Comparison of ENCODE assay signal across 19 cellular contexts in genomic region chr18:48371854-48372598, GRCh38. TPM values are rescaled to one million over a fixed set of nuclear protein-coding genes. Genes with fewer than 3 reads are reported as not detected.
DNase-seq lines count a peak whose midpoint lies in the region; ATAC-seq, FAIRE-seq and TF ChIP-seq lines count a peak whose summit lies in the region.
"Had no signal": no experiment of that assay in that cellular context is flagged by ENCODE, and none has a peak within 500 bp of the region (broad histone marks: within the 10 kb centered on the region; RNA-seq: fewer than 3 reads in every experiment).

No MANE protein-coding gene starts in this region.

- BruUV-seq in K562 (replicated peaks; lab: Mats Ljungman, UMichigan): no TSS peak

- 4% methylated on average over 7 of the region's 7 CpGs for WGBS in K562 (ENCODE audit: insufficient coverage, low coverage, missing lambda C conversion rate)
- WGBS in mesenchymal stem cell: 88% methylated on average over 7 of the region's 7 CpGs

- peaks cover 27% of the 10 kb centered on the region for H3K27me3 Mint-ChIP-seq in activated CD4-positive, alpha-beta T cell treated with anti-CD3 and anti-CD28 coated beads, Interleukin-2, amount 10 ng/mL, durations not matched to agents 7 days and 5 days
- peaks cover 13% of the 10 kb centered on the region for H3K27me3 Mint-ChIP-seq in activated CD4-positive, alpha-beta T cell treated with anti-CD3 and anti-CD28 coated beads for 36 hours

- H2BK120ac ChIP-seq in mesenchymal stem cell (ENCODE audit: low read depth, low read length): no peak overlapping the region

- no peak for TF ChIP-seq EP300 in Ishikawa (IDR thresholded peaks at IDR 0.05; ENCODE audit: borderline replicate concordance)
- no peak for TF ChIP-seq EP300 in K562 (IDR thresholded peaks at IDR 0.05; ENCODE audit: low read length)

- no peak overlapping the region for H4K8ac ChIP-seq in mesenchymal stem cell (ENCODE audit: low read length)

- H3K9me3 ChIP-seq in K562 (replicated peaks; ENCODE audit: control insufficient read depth, insufficient read depth, low read depth, low read length) (no peaks in the 10 kb centered on the region), mesenchymal stem cell (ENCODE audit: control insufficient read depth, low read length) (no peaks in the 10 kb centered on the region)
- H3K9me3 ChIP-seq: BLaER1, Caco-2 had no signal

- H3K27me3 ChIP-seq in K562 (ENCODE audit: control insufficient read depth in 2 of 2, insufficient read depth in 2 of 2, low read length in 2 of 2) (peaks cover 0 to 9% of the 10 kb centered on the region in 2 experiments; a peak in 1 of 5 replicates), mesenchymal stem cell (ENCODE audit: control insufficient read depth in 1 of 2, insufficient read depth in 1 of 2, low read length in 2 of 2) (peaks cover 3 to 52% of the 10 kb centered on the region in 2 experiments)
- H3K27me3 ChIP-seq: BLaER1 had no signal

- H2AK5ac ChIP-seq in mesenchymal stem cell (ENCODE audit: low read length, severe bottlenecking): no peak overlapping the region

- TF ChIP-seq RAD21 in Ishikawa (IDR thresholded peaks at IDR 0.05; ENCODE audit: low read depth) (no peak), K562 (CRISPR knock-in tag; conservative IDR thresholded peaks at IDR 0.05 in 1 of 2, IDR thresholded peaks at IDR 0.05 in 1 of 2) (no peak)

- H3K27ac Mint-ChIP-seq in activated CD4-positive, alpha-beta T cell treated with anti-CD3 and anti-CD28 coated beads, Interleukin-2, amount 10 ng/mL, durations not matched to agents 7 days and 5 days: peak overlapping the region; percentile 63
- no peak overlapping the region for H3K27ac Mint-ChIP-seq in activated CD4-positive, alpha-beta T cell treated with anti-CD3 and anti-CD28 coated beads for 36 hours
- H3K27ac Mint-ChIP-seq: CD8-positive, alpha-beta memory T cell had no signal

- H3K9me1 ChIP-seq in K562 (ENCODE audit: control insufficient read depth, insufficient read depth, low read length): no peaks in the 10 kb centered on the region

- no peaks in the 10 kb centered on the region for H3K36me3 Mint-ChIP-seq in activated CD4-positive, alpha-beta T cell treated with anti-CD3 and anti-CD28 coated beads, Interleukin-2, amount 10 ng/mL, durations not matched to agents 7 days and 5 days (ENCODE audit: low read depth)
- H3K36me3 Mint-ChIP-seq in activated CD4-positive, alpha-beta T cell treated with anti-CD3 and anti-CD28 coated beads for 36 hours (ENCODE audit: low read depth): no peaks in the 10 kb centered on the region
- H3K36me3 Mint-ChIP-seq: CD8-positive, alpha-beta memory T cell had no signal

- H4K91ac ChIP-seq in mesenchymal stem cell (ENCODE audit: low read length): peak overlapping the region; percentile 61

- FAIRE-seq in K562 (lab: Jason Lieb, UNC): no peak
- FAIRE-seq: H54 had no signal

- no peak overlapping the region for H3K27ac ChIP-seq in K562 (ENCODE audit: extremely low read depth, low read depth, low read length)
- no peak overlapping the region for H3K27ac ChIP-seq in mesenchymal stem cell (ENCODE audit: low read length, poor library complexity, severe bottlenecking)
- H3K27ac ChIP-seq: BLaER1, GM23248, HL-60 had no signal

- H2BK5ac ChIP-seq in mesenchymal stem cell (ENCODE audit: low read depth, low read length, poor library complexity, severe bottlenecking): no peak overlapping the region

- H2BK12ac ChIP-seq in mesenchymal stem cell (ENCODE audit: low read length in 2 of 2): no peak overlapping the region

- intact Hi-C loops in activated CD4-positive, alpha-beta T cell treated with anti-CD3 and anti-CD28 coated beads for 36 hours (cut with DNase I, micrococcal nuclease): no loop called here
- intact Hi-C loops in K562 (cut with micrococcal nuclease): no loop called here

- no peak for ATAC-seq in activated CD4-positive, alpha-beta T cell treated with anti-CD3 and anti-CD28 coated beads for 36 hours
- ATAC-seq in K562 (no peak), HG03097 (IDR thresholded peaks at IDR 0.05; ENCODE audit: low FRiP score, unreplicated experiment) (no peak)
- ATAC-seq: HCT116 had no signal

- no peak for TF ChIP-seq POLR2A in K562 (conservative IDR thresholded peaks at IDR 0.05)

- H3K18ac ChIP-seq in mesenchymal stem cell (ENCODE audit: low read depth in 1 of 2, low read length in 2 of 2): no peak overlapping the region

- no peaks in the 10 kb centered on the region for H3K4me1 Mint-ChIP-seq in activated CD4-positive, alpha-beta T cell treated with anti-CD3 and anti-CD28 coated beads, Interleukin-2, amount 10 ng/mL, durations not matched to agents 7 days and 5 days
- H3K4me1 Mint-ChIP-seq in activated CD4-positive, alpha-beta T cell treated with anti-CD3 and anti-CD28 coated beads for 36 hours: no peaks in the 10 kb centered on the region
- H3K4me1 Mint-ChIP-seq: CD8-positive, alpha-beta memory T cell had no signal

- H2AFZ ChIP-seq in K562 (ENCODE audit: low read depth, low read length) (no peak overlapping the region), mesenchymal stem cell (ENCODE audit: low read depth, low read length) (no peak overlapping the region)
- H2AFZ ChIP-seq: GM23248 had no signal

- H3K9ac ChIP-seq in K562 (ENCODE audit: insufficient read depth in 1 of 2, low read depth in 2 of 2, low read length in 2 of 2) (no peak overlapping the region), mesenchymal stem cell (ENCODE audit: low read length) (no peak overlapping the region)
- H3K9ac ChIP-seq: BLaER1, GM23248 had no signal

- no peaks in the 10 kb centered on the region for H3K36me3 ChIP-seq in K562 (ENCODE audit: control insufficient read depth, insufficient read depth, low read length)
- no peaks in the 10 kb centered on the region for H3K36me3 ChIP-seq in mesenchymal stem cell (ENCODE audit: control insufficient read depth in 1 of 2, insufficient read depth in 2 of 2, low read depth in 1 of 2, low read length in 2 of 2)
- H3K36me3 ChIP-seq: BLaER1 had no signal

- H3K4me3 ChIP-seq in K562 (no peak overlapping the region), mesenchymal stem cell (ENCODE audit: insufficient read depth in 1 of 2, low read depth in 1 of 2, low read length in 2 of 2) (no peak overlapping the region)
- H3K4me3 ChIP-seq: BLaER1, GM23248 had no signal

- no peaks in the 10 kb centered on the region for H3K9me3 Mint-ChIP-seq in activated CD4-positive, alpha-beta T cell treated with anti-CD3 and anti-CD28 coated beads, Interleukin-2, amount 10 ng/mL, durations not matched to agents 7 days and 5 days
- peaks cover 8% of the 10 kb centered on the region for H3K9me3 Mint-ChIP-seq in activated CD4-positive, alpha-beta T cell treated with anti-CD3 and anti-CD28 coated beads for 36 hours (ENCODE audit: low read depth)

- no peaks in the 10 kb centered on the region for H4K20me1 ChIP-seq in K562 (replicated peaks; ENCODE audit: control insufficient read depth, insufficient read depth, low read length)
- H4K20me1 ChIP-seq: BLaER1 had no signal

- H3K4me2 ChIP-seq in K562 (ENCODE audit: insufficient read depth, low read length): no peak overlapping the region
- no peak overlapping the region for H3K4me2 ChIP-seq in mesenchymal stem cell (ENCODE audit: low read length, poor library complexity, severe bottlenecking)
- H3K4me2 ChIP-seq: BLaER1 had no signal

- POLR2A ChIA-PET in activated CD4-positive, alpha-beta T cell treated with anti-CD3 and anti-CD28 coated beads, Interleukin-2, amount 10 ng/mL, durations not matched to agents 7 days and 5 days (lab: Charles Lee): no interaction called here
- POLR2A ChIA-PET in activated CD4-positive, alpha-beta T cell treated with anti-CD3 and anti-CD28 coated beads for 36 hours (lab: Charles Lee): no interaction called here
- POLR2A ChIA-PET in K562 (lab: Yijun Ruan, JAX): interaction anchor here (0.6 kb wide), 1 partner anchor 114 kb away, joined by 5 read pairs; no protein-coding TSS in a partner anchor

- H2BK15ac ChIP-seq in mesenchymal stem cell (ENCODE audit: low read depth, poor library complexity, severe bottlenecking): no peak overlapping the region

- no peaks in the 10 kb centered on the region for H3K79me1 ChIP-seq in mesenchymal stem cell (replicated peaks; ENCODE audit: low read length, poor library complexity, severe bottlenecking)

- no peaks in the 10 kb centered on the region for H3K79me2 ChIP-seq in K562 (ENCODE audit: control insufficient read depth, insufficient read depth, low read length)

- CTCF ChIA-PET in activated CD4-positive, alpha-beta T cell treated with anti-CD3 and anti-CD28 coated beads, Interleukin-2, amount 10 ng/mL, durations not matched to agents 7 days and 5 days (lab: Charles Lee): interaction anchor here (1.4 kb wide), 1 partner anchor 18 kb away, joined by 4 read pairs; no protein-coding TSS in a partner anchor
- CTCF ChIA-PET in activated CD4-positive, alpha-beta T cell treated with anti-CD3 and anti-CD28 coated beads for 36 hours (lab: Charles Lee): interaction anchor here (1.5 kb wide), 1 partner anchor 75 kb away, joined by 4 read pairs; no protein-coding TSS in a partner anchor
- CTCF ChIA-PET in K562 (lab: Yijun Ruan, JAX; ENCODE audit: low intra/inter-chr PET ratio): no interaction called here

- H3K4me1 ChIP-seq in K562 (replicated peaks in 1 of 2; ENCODE audit: control insufficient read depth in 2 of 2, insufficient read depth in 2 of 2, low read length in 2 of 2): no peaks in the 10 kb centered on the region
- H3K4me1 ChIP-seq in mesenchymal stem cell (ENCODE audit: control insufficient read depth, insufficient read depth, low read depth, low read length): peaks cover 2% of the 10 kb centered on the region
- H3K4me1 ChIP-seq: BLaER1, Caco-2 had no signal

- no peak for DNase-seq in activated CD4-positive, alpha-beta T cell treated with anti-CD3 and anti-CD28 coated beads, Interleukin-2, amount 10 ng/mL, durations not matched to agents 7 days and 5 days
- no peak for DNase-seq in activated CD4-positive, alpha-beta T cell treated with anti-CD3 and anti-CD28 coated beads for 36 hours
- peak in 3 of 4 experiments; percentile 7 to 10 (median 8) for DNase-seq in K562 (ENCODE audit: extremely low read depth in 1 of 4, low spot score in 3 of 4)
- no peak for DNase-seq in mesenchymal stem cell
- DNase-seq in NCI-H2081 treated with DMSO at 0.1 percent for 48 hours (lab: John Stamatoyannopoulos, UW): no peak
- no peak for DNase-seq in kidney glomerular epithelial cell (lab: John Stamatoyannopoulos, UW)
- DNase-seq: 8988T; AML-193; Caco-2; CD8-positive, alpha-beta memory T cell; DND-41; GDM1; GM23248 had no signal

- in situ Hi-C loops in K562 (cut with MboI): no loop called here

- TF ChIP-seq CTCF in K562 (IDR thresholded peaks at IDR 0.05 in 2 of 3, conservative IDR thresholded peaks at IDR 0.05 in 1 of 3; ENCODE audit: insufficient read depth in 2 of 3, low read depth in 1 of 3, low read length in 3 of 3): no peak

- no peak overlapping the region for H3K4ac ChIP-seq in mesenchymal stem cell (ENCODE audit: low read depth in 1 of 2, low read length in 2 of 2)

- H3K23ac ChIP-seq in mesenchymal stem cell (ENCODE audit: low read length in 2 of 2): no peak overlapping the region

- H3K14ac ChIP-seq in mesenchymal stem cell (ENCODE audit: low read length in 2 of 2): no peak overlapping the region

- H3K4me3 Mint-ChIP-seq in activated CD4-positive, alpha-beta T cell treated with anti-CD3 and anti-CD28 coated beads, Interleukin-2, amount 10 ng/mL, durations not matched to agents 7 days and 5 days: no peak overlapping the region
- no peak overlapping the region for H3K4me3 Mint-ChIP-seq in activated CD4-positive, alpha-beta T cell treated with anti-CD3 and anti-CD28 coated beads for 36 hours
- H3K4me3 Mint-ChIP-seq: CD8-positive, alpha-beta memory T cell had no signal

RNA-seq across cellular contexts. Expression of gene ZBTB7C, which starts 37.2 kb away (rescaled TPM):
- under 1 TPM; 0.10 to 0.15 TPM for total RNA-seq in activated CD4-positive, alpha-beta T cell treated with anti-CD3 and anti-CD28 coated beads, Interleukin-2, amount 10 ng/mL, durations not matched to agents 7 days and 5 days
- total RNA-seq in activated CD4-positive, alpha-beta T cell treated with anti-CD3 and anti-CD28 coated beads for 36 hours: not detected
- not detected in 2 replicates for total RNA-seq in K562 (2011; cell fraction: chromatin; rRNA removed; ENCODE audit: low replicate concordance)
- total RNA-seq in K562 (2011; cell fraction: nucleolus; rRNA removed): not detected in 2 replicates
- total RNA-seq in K562 (2011; cell fraction: nucleoplasm; rRNA removed): not detected in 2 replicates
- not detected in 2 replicates for total RNA-seq in K562 (2014; rRNA removed)
- not detected in 2 replicates for total RNA-seq in K562 (2014; rRNA removed; fragmentation: Illumina TruSeq; extraction: Trizol)
- total RNA-seq in K562 (2015; rRNA removed; fragmentation: Illumina TruSeq; extraction: Trizol): not detected in 2 replicates
- total RNA-seq in K562 (2021): not detected in 2 replicates
- not detected in 2 replicates for polyA plus RNA-seq in K562 (2011; rRNA removed)
- not detected in 2 replicates for polyA plus RNA-seq in K562 (2011; cell fraction: cytosol; rRNA removed)
- polyA plus RNA-seq in K562 (2011; cell fraction: nucleus; rRNA removed): not detected in 2 replicates
- polyA plus RNA-seq in K562 (2012): 0.01 TPM in 1 of 2 replicates, not detected in the other
- not detected in 2 replicates for polyA plus RNA-seq in K562 (2014; fragmentation: Illumina TruSeq; extraction: Trizol)
- polyA plus RNA-seq in K562 (2014; fragmentation: Nextera tagmentation; extraction: Ambion mirVana): not detected
- polyA plus RNA-seq in K562 (2014; rRNA removed): not detected in 2 replicates
- polyA minus RNA-seq in K562 (2011; rRNA and poly(A)+ RNA removed): not detected in 2 replicates
- polyA minus RNA-seq in K562 (2011; cell fraction: cytosol; rRNA and poly(A)+ RNA removed): not detected in 2 replicates
- not detected in 2 replicates for polyA minus RNA-seq in K562 (2011; cell fraction: nucleus; rRNA and poly(A)+ RNA removed)
- polyA plus RNA-seq in mesenchymal stem cell (2013, experiment 1 of 2): 0.11 TPM
- polyA plus RNA-seq in mesenchymal stem cell (2013, experiment 2 of 2): 0.11 TPM
- total RNA-seq: GM23248 had no signal
- polyA plus RNA-seq: CD8-positive, alpha-beta memory T cell; GM23248 had no signal

Comparison
In these comparisons a context has a peak if more than half of its experiments do, and no peak if none do; other contexts are left out.
1. DNase-seq: peak in K562 (3 of 4); none in activated CD4-positive, alpha-beta T cell treated with anti-CD3 and anti-CD28 coated beads, Interleukin-2, amount 10 ng/mL, durations not matched to agents 7 days and 5 days (single experiment), activated CD4-positive, alpha-beta T cell treated with anti-CD3 and anti-CD28 coated beads for 36 hours (single experiment), mesenchymal stem cell (single experiment), NCI-H2081 treated with DMSO at 0.1 percent for 48 hours (single experiment) and kidney glomerular epithelial cell (single experiment).